23 cellular contexts compared by ENCODE assay signal in the genomic region with DNA sequence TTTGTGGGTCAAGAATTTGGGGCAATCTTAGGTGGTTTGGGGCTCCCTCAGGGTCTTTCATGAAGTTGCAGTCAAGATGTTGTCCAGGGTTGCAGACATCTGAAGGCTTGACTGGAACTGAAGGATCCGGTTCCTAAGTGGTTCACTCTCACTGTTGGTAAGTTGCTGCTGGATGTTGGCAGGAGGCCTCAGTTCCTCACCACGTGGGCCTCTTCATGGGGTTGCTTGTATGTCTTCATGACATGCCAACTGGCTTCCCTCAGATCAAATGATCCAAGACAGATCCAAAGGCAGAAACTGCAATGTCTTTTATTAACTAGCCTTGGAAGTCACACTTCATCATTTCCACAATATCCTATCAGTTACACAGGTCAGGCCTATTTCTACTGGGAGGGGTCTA. TPM values are rescaled to one million over a fixed set of nuclear protein-coding genes. Genes with fewer than 3 reads are reported as not detected.
DNase-seq lines count a peak whose midpoint lies in the region; ATAC-seq and TF ChIP-seq lines count a peak whose summit lies in the region.
"Had no signal": no experiment of that assay in that cellular context is flagged by ENCODE, and none has a peak within 500 bp of the region (broad histone marks: within the 10 kb centered on the region; RNA-seq: fewer than 3 reads in every experiment).

No MANE protein-coding gene starts in this region.

- H3K4me3 Mint-ChIP-seq in activated naive CD4-positive, alpha-beta T cell treated with anti-CD3 and anti-CD28 coated beads for 36 hours, result no peak overlapping the region
- no peak overlapping the region for H3K4me3 Mint-ChIP-seq in effector memory CD8-positive, alpha-beta T cell
- H3K4me3 Mint-ChIP-seq in Calu3 (ENCODE audit: low read depth, unreplicated experiment), result no peak overlapping the region
- H3K4me3 Mint-ChIP-seq: stimulated activated naive B cell treated with anti-CD40 and anti-IgM and Interleukin-4, amounts not matched to agents 10 μg/mL and 1 μg/mL and 100 μg/mL, for 72 hours; WTC11 had no signal

- H3K27me3 Mint-ChIP-seq in activated naive CD4-positive, alpha-beta T cell treated with anti-CD3 and anti-CD28 coated beads for 36 hours (ENCODE audit: low read depth), result no peaks in the 10 kb centered on the region
- no peaks in the 10 kb centered on the region for H3K27me3 Mint-ChIP-seq in effector memory CD8-positive, alpha-beta T cell
- no peaks in the 10 kb centered on the region for H3K27me3 Mint-ChIP-seq in Calu3 (ENCODE audit: unreplicated experiment)
- H3K27me3 Mint-ChIP-seq: stimulated activated naive B cell treated with anti-CD40 and anti-IgM and Interleukin-4, amounts not matched to agents 10 μg/mL and 1 μg/mL and 100 μg/mL, for 72 hours had no signal

- peak overlapping the region; percentile 3 for H3K27ac Mint-ChIP-seq in activated naive CD4-positive, alpha-beta T cell treated with anti-CD3 and anti-CD28 coated beads for 36 hours
- H3K27ac Mint-ChIP-seq in activated naive CD4-positive, alpha-beta T cell treated with anti-CD3 and anti-CD28 coated beads, Interleukin-2, amount 50 U/mL, for 72 hours, result no peak overlapping the region
- H3K27ac Mint-ChIP-seq in effector memory CD8-positive, alpha-beta T cell, result peak overlapping the region; percentile 20 to 74
- no peak overlapping the region for H3K27ac Mint-ChIP-seq in Calu3 (ENCODE audit: unreplicated experiment)
- H3K27ac Mint-ChIP-seq: stimulated activated naive B cell treated with anti-CD40 and anti-IgM and Interleukin-4, amounts not matched to agents 10 μg/mL and 1 μg/mL and 100 μg/mL, for 72 hours; WTC11 had no signal

- H3K4me1 ChIP-seq in spleen, result peaks cover 34 to 60% (median 51%) of the 10 kb centered on the region in 6 donors

- WGBS in spleen, 5 donors, result 49 to 82% (median 73%) methylated on average over 2 of the region's 2 CpGs

- no peak for TF ChIP-seq POLR2A in spleen (IDR thresholded peaks at IDR 0.05)

- no peak for DNase-seq in activated naive CD4-positive, alpha-beta T cell treated with anti-CD3 and anti-CD28 coated beads for 36 hours
- DNase-seq in activated naive CD4-positive, alpha-beta T cell treated with anti-CD3 and anti-CD28 coated beads, Interleukin-2, amount 50 U/mL, for 72 hours (ENCODE audit: low spot score in 2 of 2), result no peak
- DNase-seq in NCI-H2029 treated with DMSO at 0.1 percent for 48 hours (lab: John Stamatoyannopoulos, UW) (peak; percentile 36), spleen (no peak), Calu3 (no peak), left colon (no peak)
- no peak for DNase-seq in effector memory CD8-positive, alpha-beta T cell
- DNase-seq: ACHN; brain microvascular endothelial cell; DMS 273 treated with DMSO at 0.1 percent for 48 hours; erythroblast; foreskin melanocyte; NCI-H1105 treated with DMSO at 0.1 percent for 48 hours; NCI-H2081 treated with DMSO at 0.1 percent for 48 hours; small intestine; stimulated activated naive B cell treated with anti-CD40 and anti-IgM and Interleukin-4, amounts not matched to agents 10 μg/mL and 1 μg/mL and 100 μg/mL, for 72 hours; T1000 had no signal

- H3K27me3 ChIP-seq in spleen (replicated peaks in 1 of 7), result no peaks in the 10 kb centered on the region
- H3K27me3 ChIP-seq: adrenal gland, BLaER1, brain microvascular endothelial cell had no signal

- TF ChIP-seq CTCF in spleen (IDR thresholded peaks at IDR 0.05 in 8 of 11, conservative IDR thresholded peaks at IDR 0.05 in 3 of 11) (no peak), Calu3 (IDR thresholded peaks at IDR 0.05; ENCODE audit: unreplicated experiment) (no peak)

- H3K4me3 ChIP-seq in spleen, result no peak overlapping the region
- H3K4me3 ChIP-seq: adrenal gland, BLaER1, thoracic aorta had no signal

- H3K36me3 ChIP-seq in spleen, result no peaks in the 10 kb centered on the region
- H3K36me3 ChIP-seq: adrenal gland, BLaER1, brain microvascular endothelial cell, thoracic aorta had no signal

- peak overlapping the region in 5 of 8 donors; percentile 22 to 69 (median 59) for H3K27ac ChIP-seq in spleen
- H3K27ac ChIP-seq: brain microvascular endothelial cell, thoracic aorta had no signal

- peaks cover 56% of the 10 kb centered on the region for H3K4me1 Mint-ChIP-seq in activated naive CD4-positive, alpha-beta T cell treated with anti-CD3 and anti-CD28 coated beads for 36 hours (ENCODE audit: low read depth)
- H3K4me1 Mint-ChIP-seq in effector memory CD8-positive, alpha-beta T cell (ENCODE audit: low read depth in 2 of 2), result peaks cover 45 to 67% of the 10 kb centered on the region in 2 donors
- H3K4me1 Mint-ChIP-seq in Calu3 (ENCODE audit: low read depth, unreplicated experiment), result peaks cover 22% of the 10 kb centered on the region

- ATAC-seq in activated naive CD4-positive, alpha-beta T cell treated with anti-CD3 and anti-CD28 coated beads, Interleukin-2, amount 50 U/mL, for 72 hours, result no peak
- ATAC-seq in effector memory CD8-positive, alpha-beta T cell (replicated peaks), result no peak
- ATAC-seq in left colon (no peak), GM21528 (IDR thresholded peaks at IDR 0.05; ENCODE audit: low FRiP score, unreplicated experiment) (no peak)
- ATAC-seq: left lobe of liver; stimulated activated naive B cell treated with anti-CD40 and anti-IgM and Interleukin-4, amounts not matched to agents 10 μg/mL and 1 μg/mL and 100 μg/mL, for 72 hours; WTC11 had no signal

- BruUV-seq in Calu3 (replicated peaks; lab: Mats Ljungman, UMichigan), result no TSS peak

- H3K9me3 Mint-ChIP-seq in activated naive CD4-positive, alpha-beta T cell treated with anti-CD3 and anti-CD28 coated beads for 36 hours, result peaks cover 14% of the 10 kb centered on the region
- H3K9me3 Mint-ChIP-seq in activated naive CD4-positive, alpha-beta T cell treated with anti-CD3 and anti-CD28 coated beads, Interleukin-2, amount 50 U/mL, for 72 hours, result peaks cover 10 to 23% of the 10 kb centered on the region in 2 donors
- H3K9me3 Mint-ChIP-seq in effector memory CD8-positive, alpha-beta T cell, result peaks cover 0 to 15% of the 10 kb centered on the region in 2 donors
- peaks cover 5% of the 10 kb centered on the region for H3K9me3 Mint-ChIP-seq in Calu3 (ENCODE audit: low read depth, unreplicated experiment)

- intact Hi-C loops in activated naive CD4-positive, alpha-beta T cell treated with anti-CD3 and anti-CD28 coated beads for 36 hours (cut with micrococcal nuclease), result no loop called here
- intact Hi-C loops in spleen (cut with DNase I; ENCODE audit: low total_unique reads) (no loop called here), Calu3 (cut with micrococcal nuclease; ENCODE audit: unreplicated experiment) (no loop called here), left colon (cut with DNase I, micrococcal nuclease) (no loop called here)

- CTCF ChIA-PET in activated naive CD4-positive, alpha-beta T cell treated with anti-CD3 and anti-CD28 coated beads for 36 hours (lab: Charles Lee), result no interaction called here
- CTCF ChIA-PET in Calu3 (lab: Charles Lee), result interaction anchor here (0.6 kb wide), 1 partner anchor 84 kb away, joined by 9 read pairs; no protein-coding TSS in a partner anchor

- H3K9me3 ChIP-seq in spleen, result peaks cover 0 to 19% (median 8%) of the 10 kb centered on the region in 8 donors
- H3K9me3 ChIP-seq: adrenal gland, thoracic aorta had no signal

- peaks cover 9% of the 10 kb centered on the region for H3K36me3 Mint-ChIP-seq in activated naive CD4-positive, alpha-beta T cell treated with anti-CD3 and anti-CD28 coated beads for 36 hours (ENCODE audit: low read depth)
- peaks cover 24 to 41% of the 10 kb centered on the region in 2 donors for H3K36me3 Mint-ChIP-seq in activated naive CD4-positive, alpha-beta T cell treated with anti-CD3 and anti-CD28 coated beads, Interleukin-2, amount 50 U/mL, for 72 hours
- H3K36me3 Mint-ChIP-seq in effector memory CD8-positive, alpha-beta T cell (ENCODE audit: insufficient read depth), result no peaks in the 10 kb centered on the region
- H3K36me3 Mint-ChIP-seq in Calu3 (ENCODE audit: insufficient read depth, unreplicated experiment), result peaks cover 10% of the 10 kb centered on the region

RNA-seq across cellular contexts. Expression of gene ARF6, which starts 49.2 kb away (rescaled TPM):
- 100 to 1,000 TPM; 128 to 129 TPM for total RNA-seq in activated naive CD4-positive, alpha-beta T cell treated with anti-CD3 and anti-CD28 coated beads for 36 hours
- total RNA-seq in activated naive CD4-positive, alpha-beta T cell treated with anti-CD3 and anti-CD28 coated beads, Interleukin-2, amount 50 U/mL, for 72 hours, result 100 to 1,000 TPM; 154 to 156 TPM
- total RNA-seq in spleen (10 to 100 TPM; 74.3 to 89.1 (median 83.6) TPM), Calu3 (2022) (74.2 and 81.0 TPM in 2 replicates), left colon (100 to 1,000 TPM; 131 to 161 TPM)
- 10 to 100 TPM; 39.0 to 63.9 (median 43.9) TPM for polyA plus RNA-seq in spleen

Comparison
In these comparisons a context has a peak if more than half of its experiments do, and no peak if none do; other contexts are left out.
1. H3K27ac Mint-ChIP-seq: peak in activated naive CD4-positive, alpha-beta T cell treated with anti-CD3 and anti-CD28 coated beads for 36 hours (single experiment) and effector memory CD8-positive, alpha-beta T cell (2 of 2); none in activated naive CD4-positive, alpha-beta T cell treated with anti-CD3 and anti-CD28 coated beads, Interleukin-2, amount 50 U/mL, for 72 hours (0 of 2) and Calu3 (single experiment).